Comparison of ENCODE assay signal across 23 cellular contexts in genomic region chr6:97293198-97293696, GRCh38.
"Had no signal": no experiment of that assay in that cellular context is flagged by ENCODE, and none has a peak within 500 bp of the region (broad histone marks: within the 10 kb centered on the region; RNA-seq: fewer than 3 reads in every experiment).

No MANE protein-coding gene starts in this region.

- H3K36me3 Mint-ChIP-seq: activated naive CD4-positive, alpha-beta T cell treated with anti-CD3 and anti-CD28 coated beads, Interleukin-2, amount 50 U/mL, for 24 hours; natural killer cell; neural progenitor cell had no signal

- H3K4me2 ChIP-seq: neural progenitor cell had no signal

- H3K9me3 ChIP-seq: breast epithelium, esophagus muscularis mucosa, testis had no signal

- H3K4me1 ChIP-seq: breast epithelium, esophagus muscularis mucosa, gastroesophageal sphincter, neural progenitor cell, testis had no signal

- H3K4me3 ChIP-seq: breast epithelium, esophagus muscularis mucosa, gastroesophageal sphincter, neural progenitor cell, testis had no signal

- H3K9me3 Mint-ChIP-seq: activated naive CD4-positive, alpha-beta T cell treated with anti-CD3 and anti-CD28 coated beads, Interleukin-2, amount 50 U/mL, for 24 hours; activated naive CD8-positive, alpha-beta T cell treated with anti-CD3 and anti-CD28 coated beads, Interleukin-2, amount 50 U/mL, for 24 hours; activated T-helper 17 cell treated with anti-CD3 and anti-CD28 coated beads, Interleukin-2, amount 50 U/mL, for 72 hours; natural killer cell had no signal

- ATAC-seq: activated CD8-positive, alpha-beta T cell treated with anti-CD3 and anti-CD28 coated beads for 36 hours; activated naive CD8-positive, alpha-beta T cell treated with anti-CD3 and anti-CD28 coated beads, Interleukin-2, amount 50 U/mL, for 24 hours; activated T-cell treated with anti-CD3 and anti-CD28 coated beads, Interleukin-2, amount 50 U/mL, for 4 hours; activated T-helper 17 cell treated with anti-CD3 and anti-CD28 coated beads, Interleukin-2, amount 50 U/mL, for 72 hours; gastroesophageal sphincter; natural killer cell; right cardiac atrium; stimulated activated naive CD8-positive, alpha-beta T cell treated with anti-CD3 and anti-CD28 coated beads, Interleukin-15, Interleukin-2, amounts not matched to agents 100 U/mL and 50 U/mL, for 24 hours; T-helper 17 cell; WTC11 had no signal

- H3K27ac ChIP-seq: breast epithelium, esophagus muscularis mucosa, gastroesophageal sphincter, neural progenitor cell, testis had no signal

- H3K4me1 Mint-ChIP-seq: activated naive CD4-positive, alpha-beta T cell treated with anti-CD3 and anti-CD28 coated beads, Interleukin-2, amount 50 U/mL, for 24 hours; activated naive CD8-positive, alpha-beta T cell treated with anti-CD3 and anti-CD28 coated beads, Interleukin-2, amount 50 U/mL, for 24 hours; activated T-helper 17 cell treated with anti-CD3 and anti-CD28 coated beads, Interleukin-2, amount 50 U/mL, for 72 hours; immature natural killer cell; memory B cell; natural killer cell; neural progenitor cell; T-helper 17 cell had no signal

- DNase-seq: activated CD4-positive, alpha-beta T cell treated with anti-CD3 and anti-CD28 coated beads, Interleukin-2, amount 50 U/mL, for 1 hour; activated CD8-positive, alpha-beta T cell treated with anti-CD3 and anti-CD28 coated beads for 36 hours; activated naive CD8-positive, alpha-beta T cell treated with anti-CD3 and anti-CD28 coated beads, Interleukin-2, amount 50 U/mL, for 24 hours; activated T-cell treated with anti-CD3 and anti-CD28 coated beads, Interleukin-2, amount 50 U/mL, for 4 hours; central memory CD4-positive, alpha-beta T cell; hippocampal formation; immature natural killer cell; kidney; natural killer cell; right cardiac atrium; stimulated activated CD4-positive, alpha-beta T cell treated with anti-CD3 and anti-CD28 coated beads, Interleukin-2, amount 100 ng/mL, for 48 hours; stimulated activated naive CD8-positive, alpha-beta T cell treated with anti-CD3 and anti-CD28 coated beads, Interleukin-15, Interleukin-2, amounts not matched to agents 100 U/mL and 50 U/mL, for 24 hours; T-helper 17 cell; testis; trophoblast cell had no signal

- H3K4me3 Mint-ChIP-seq: activated CD8-positive, alpha-beta T cell treated with anti-CD3 and anti-CD28 coated beads for 36 hours; activated naive CD4-positive, alpha-beta T cell treated with anti-CD3 and anti-CD28 coated beads, Interleukin-2, amount 50 U/mL, for 24 hours; activated naive CD8-positive, alpha-beta T cell treated with anti-CD3 and anti-CD28 coated beads, Interleukin-2, amount 50 U/mL, for 24 hours; activated T-cell treated with anti-CD3 and anti-CD28 coated beads, Interleukin-2, amount 50 U/mL, for 4 hours; activated T-helper 17 cell treated with anti-CD3 and anti-CD28 coated beads, Interleukin-2, amount 50 U/mL, for 72 hours; immature natural killer cell; memory B cell; natural killer cell; neural progenitor cell; T-helper 17 cell; WTC11 had no signal

- H3K27ac Mint-ChIP-seq: activated CD8-positive, alpha-beta T cell treated with anti-CD3 and anti-CD28 coated beads for 36 hours; activated naive CD4-positive, alpha-beta T cell treated with anti-CD3 and anti-CD28 coated beads, Interleukin-2, amount 50 U/mL, for 24 hours; activated naive CD8-positive, alpha-beta T cell treated with anti-CD3 and anti-CD28 coated beads, Interleukin-2, amount 50 U/mL, for 24 hours; activated T-helper 17 cell treated with anti-CD3 and anti-CD28 coated beads, Interleukin-2, amount 50 U/mL, for 72 hours; memory B cell; natural killer cell; neural progenitor cell; T-helper 17 cell; WTC11 had no signal

- H3K36me3 ChIP-seq: breast epithelium, esophagus muscularis mucosa, gastroesophageal sphincter, neural progenitor cell had no signal

- H3K27me3 ChIP-seq: breast epithelium, esophagus muscularis mucosa, gastroesophageal sphincter, neural progenitor cell, testis had no signal

- H3K9ac ChIP-seq: neural progenitor cell had no signal
